In genomic region chr11:128532571-128533091, GRCh38 we compare ENCODE assay signal across 20 cellular contexts. TPM values are rescaled to one million over a fixed set of nuclear protein-coding genes. Genes with fewer than 3 reads are reported as not detected.
DNase-seq lines count a peak whose midpoint lies in the region; ATAC-seq and TF ChIP-seq lines count a peak whose summit lies in the region.
"Had no signal": no experiment of that assay in that cellular context is flagged by ENCODE, and none has a peak within 500 bp of the region (broad histone marks: within the 10 kb centered on the region; RNA-seq: fewer than 3 reads in every experiment).

No MANE protein-coding gene starts in this region.

- POLR2A ChIA-PET in activated B cell treated with CpG ODN at 0.5 μM for 24 hours (lab: Charles Lee): interaction anchor here (0.6 to 1.9 kb wide), 3 partner anchors 8 to 79 kb away, joined by 3 to 11 read pairs (median 3); no protein-coding TSS in a partner anchor

- H3K9ac ChIP-seq in iPS-15b (ENCODE audit: low read depth, low read length): no peak overlapping the region

- CTCF ChIA-PET in activated B cell treated with CpG ODN at 0.5 μM for 24 hours (lab: Charles Lee): no interaction called here

- no peak for TF ChIP-seq CTCF in activated B cell treated with CpG ODN at 0.5 μM for 24 hours (IDR thresholded peaks at IDR 0.05)

- DNase-seq in NCI-H1105 (lab: John Stamatoyannopoulos, UW): peak; percentile 19
- DNase-seq in NCI-H1105 treated with DMSO at 0.1 percent for 48 hours (lab: John Stamatoyannopoulos, UW): no peak
- no peak for DNase-seq in activated B cell treated with CpG ODN at 0.5 μM for 24 hours
- peak in 10 of 49 donors; percentile 14 to 75 (median 54) for DNase-seq in substantia nigra (lab: John Stamatoyannopoulos, UW)
- DNase-seq in natural killer cell treated with Interleukin-12 subunit alpha and Interleukin-12 subunit beta and Interleukin-15 and Interleukin-18, amount 100 ng/mL, for 72 hours (ENCODE audit: low spot score): no peak
- DNase-seq in NK-92 (lab: John Stamatoyannopoulos, UW; ENCODE audit: unreplicated experiment): no peak
- DNase-seq in left cardiac atrium: no peak
- DNase-seq: activated CD4-positive, alpha-beta T cell treated with anti-CD3 and anti-CD28 coated beads for 1 hour; activated CD8-positive, alpha-beta memory T cell treated with anti-CD3 and anti-CD28 coated beads, Interleukin-2, amount 50 U/mL, for 4 hours; activated gamma-delta T cell treated with Interleukin-2 at 50 U/mL for 16 hours; dermis blood vessel endothelial cell; esophagus squamous epithelium; heart left ventricle; left lung; NCI-H2227 treated with DMSO at 0.1 percent for 48 hours; stimulated activated naive B cell treated with anti-CD40 and anti-IgM and Interleukin-4, amounts not matched to agents 10 μg/mL and 1 μg/mL and 100 μg/mL, for 72 hours; trophoblast cell had no signal

- no peak overlapping the region for H3K4me3 Mint-ChIP-seq in activated B cell treated with CpG ODN at 0.5 μM for 24 hours
- no peak overlapping the region for H3K4me3 Mint-ChIP-seq in natural killer cell treated with Interleukin-12 subunit alpha and Interleukin-12 subunit beta and Interleukin-15 and Interleukin-18, amount 100 ng/mL, for 72 hours
- H3K4me3 Mint-ChIP-seq: IgD-negative memory B cell; stimulated activated naive B cell treated with anti-CD40 and anti-IgM and Interleukin-4, amounts not matched to agents 10 μg/mL and 1 μg/mL and 100 μg/mL, for 72 hours had no signal

- H3K4me1 Mint-ChIP-seq in activated B cell treated with CpG ODN at 0.5 μM for 24 hours: peaks cover 8% of the 10 kb centered on the region
- peaks cover 28 to 31% of the 10 kb centered on the region in 2 donors for H3K4me1 Mint-ChIP-seq in natural killer cell treated with Interleukin-12 subunit alpha and Interleukin-12 subunit beta and Interleukin-15 and Interleukin-18, amount 100 ng/mL, for 72 hours (ENCODE audit: low read depth in 2 of 2)

- H3K27me3 ChIP-seq in iPS-15b (ENCODE audit: control insufficient read depth, insufficient read depth, low read length): peaks cover 73% of the 10 kb centered on the region
- H3K27me3 ChIP-seq: heart left ventricle, left lung had no signal

- H3K4me1 ChIP-seq in iPS-15b (ENCODE audit: control insufficient read depth, insufficient read depth, low read length): peaks cover 14% of the 10 kb centered on the region

- H3K27me3 Mint-ChIP-seq in activated B cell treated with CpG ODN at 0.5 μM for 24 hours: no peaks in the 10 kb centered on the region
- H3K27me3 Mint-ChIP-seq in natural killer cell treated with Interleukin-12 subunit alpha and Interleukin-12 subunit beta and Interleukin-15 and Interleukin-18, amount 100 ng/mL, for 72 hours: peaks cover 0 to 2% of the 10 kb centered on the region in 2 donors
- H3K27me3 Mint-ChIP-seq: stimulated activated naive B cell treated with anti-CD40 and anti-IgM and Interleukin-4, amounts not matched to agents 10 μg/mL and 1 μg/mL and 100 μg/mL, for 72 hours had no signal

- H3K4me3 ChIP-seq in iPS-15b (ENCODE audit: low read depth, low read length): peak overlapping the region; percentile 33
- H3K4me3 ChIP-seq: esophagus squamous epithelium, heart left ventricle, left lung had no signal

- H3K9me3 Mint-ChIP-seq in activated B cell treated with CpG ODN at 0.5 μM for 24 hours: peaks cover 2% of the 10 kb centered on the region
- H3K9me3 Mint-ChIP-seq in natural killer cell treated with Interleukin-12 subunit alpha and Interleukin-12 subunit beta and Interleukin-15 and Interleukin-18, amount 100 ng/mL, for 72 hours: peaks cover 6% of the 10 kb centered on the region

- peak overlapping the region; percentile 73 for H3K27ac ChIP-seq in substantia nigra (ENCODE audit: low read depth, low read length, poor library complexity, severe bottlenecking)
- H3K27ac ChIP-seq: 22Rv1, esophagus squamous epithelium, heart left ventricle, left lung had no signal

- no peaks in the 10 kb centered on the region for H3K9me3 ChIP-seq in iPS-15b (ENCODE audit: control insufficient read depth, insufficient read depth, low read length)
- H3K9me3 ChIP-seq: esophagus squamous epithelium, heart left ventricle, left lung had no signal

- intact Hi-C loops in activated B cell treated with CpG ODN at 0.5 μM for 24 hours (cut with micrococcal nuclease): no loop called here
- intact Hi-C loops in left cardiac atrium (cut with DNase I): no loop called here

- ATAC-seq in activated B cell treated with CpG ODN at 0.5 μM for 24 hours (ENCODE audit: low read depth) (no peak), left cardiac atrium (no peak)
- no peak for ATAC-seq in natural killer cell treated with Interleukin-12 subunit alpha and Interleukin-12 subunit beta and Interleukin-15 and Interleukin-18, amount 100 ng/mL, for 72 hours
- ATAC-seq: heart left ventricle; left lung; stimulated activated naive B cell treated with anti-CD40 and anti-IgM and Interleukin-4, amounts not matched to agents 10 μg/mL and 1 μg/mL and 100 μg/mL, for 72 hours had no signal

- peak overlapping the region; percentile 19 for H3K27ac Mint-ChIP-seq in activated B cell treated with CpG ODN at 0.5 μM for 24 hours
- peak overlapping the region in 1 of 2 donors; percentile 42 for H3K27ac Mint-ChIP-seq in natural killer cell treated with Interleukin-12 subunit alpha and Interleukin-12 subunit beta and Interleukin-15 and Interleukin-18, amount 100 ng/mL, for 72 hours
- H3K27ac Mint-ChIP-seq: IgD-negative memory B cell had no signal

- no peaks in the 10 kb centered on the region for H3K36me3 ChIP-seq in iPS-15b (ENCODE audit: control insufficient read depth, insufficient read depth, low read length)
- H3K36me3 ChIP-seq: esophagus squamous epithelium, heart left ventricle, left lung had no signal

- no peaks in the 10 kb centered on the region for H3K36me3 Mint-ChIP-seq in activated B cell treated with CpG ODN at 0.5 μM for 24 hours (ENCODE audit: low read depth)
- peaks cover 5% of the 10 kb centered on the region for H3K36me3 Mint-ChIP-seq in natural killer cell treated with Interleukin-12 subunit alpha and Interleukin-12 subunit beta and Interleukin-15 and Interleukin-18, amount 100 ng/mL, for 72 hours
- H3K36me3 Mint-ChIP-seq: IgD-negative memory B cell; stimulated activated naive B cell treated with anti-CD40 and anti-IgM and Interleukin-4, amounts not matched to agents 10 μg/mL and 1 μg/mL and 100 μg/mL, for 72 hours had no signal

RNA-seq across cellular contexts. Expression of gene ETS1, which starts 54.7 kb away (rescaled TPM):
- total RNA-seq in activated B cell treated with CpG ODN at 0.5 μM for 24 hours: 286 and 301 TPM in 2 replicates
- 100 to 1,000 TPM; 521 to 738 TPM for total RNA-seq in natural killer cell treated with Interleukin-12 subunit alpha and Interleukin-12 subunit beta and Interleukin-15 and Interleukin-18, amount 100 ng/mL, for 72 hours
- 10 to 100 TPM; 52.7 to 68.5 TPM for total RNA-seq in left cardiac atrium
